ENCODE assay signal across 25 cellular contexts in genomic region chr10:43387678-43388032, GRCh38. TPM values are rescaled to one million over a fixed set of nuclear protein-coding genes. Genes with fewer than 3 reads are reported as not detected.
DNase-seq lines count a peak whose midpoint lies in the region; ATAC-seq and TF ChIP-seq lines count a peak whose summit lies in the region.
"Had no signal": no experiment of that assay in that cellular context is flagged by ENCODE, and none has a peak within 500 bp of the region (broad histone marks: within the 10 kb centered on the region; RNA-seq: fewer than 3 reads in every experiment).

No MANE protein-coding gene starts in this region.

- H3K27me3 Mint-ChIP-seq in activated CD4-positive, alpha-beta T cell treated with anti-CD3 and anti-CD28 coated beads, Interleukin-2, amount 10 ng/mL, durations not matched to agents 7 days and 5 days = no peaks in the 10 kb centered on the region
- no peaks in the 10 kb centered on the region for H3K27me3 Mint-ChIP-seq in T-cell
- peaks cover 3 to 6% (median 3%) of the 10 kb centered on the region in 3 donors for H3K27me3 Mint-ChIP-seq in immature natural killer cell (ENCODE audit: low read depth in 3 of 3)

- no peaks in the 10 kb centered on the region for H3K9me2 ChIP-seq in MM.1S (replicated peaks; ENCODE audit: insufficient read depth, low read length)

- peaks cover 65% of the 10 kb centered on the region for H3K79me2 ChIP-seq in MM.1S (ENCODE audit: low read length)

- ATAC-seq in T-cell (replicated peaks in 1 of 4) (no peak), GM19023 (IDR thresholded peaks at IDR 0.05; ENCODE audit: unreplicated experiment) (no peak)
- ATAC-seq: left lung, mucosa of descending colon, sciatic nerve had no signal

- H2AFZ ChIP-seq in MM.1S (ENCODE audit: low read length) = no peak overlapping the region
- H2AFZ ChIP-seq: GM23248 had no signal

- H3K27ac ChIP-seq in spleen (peak overlapping the region in 2 of 8 donors; percentile 3 to 15), MM.1S (ENCODE audit: low read length) (no peak overlapping the region)
- H3K27ac ChIP-seq: ascending aorta, GM23248, left lung had no signal

- H3K9me3 Mint-ChIP-seq in activated CD4-positive, alpha-beta T cell treated with anti-CD3 and anti-CD28 coated beads, Interleukin-2, amount 10 ng/mL, durations not matched to agents 7 days and 5 days = no peaks in the 10 kb centered on the region
- H3K9me3 Mint-ChIP-seq in T-cell (no peaks in the 10 kb centered on the region), immature natural killer cell (no peaks in the 10 kb centered on the region)

- H3F3A ChIP-seq in MM.1S (ENCODE audit: insufficient read depth, low read length) = peaks cover 80% of the 10 kb centered on the region

- no peak for DNase-seq in activated CD4-positive, alpha-beta T cell treated with anti-CD3 and anti-CD28 coated beads, Interleukin-2, amount 10 ng/mL, durations not matched to agents 7 days and 5 days
- DNase-seq in activated CD4-positive, alpha-beta T cell treated with anti-CD3 and anti-CD28 coated beads for 1 hour = no peak
- DNase-seq in T-cell = no peak
- DNase-seq in immature natural killer cell = no peak
- peak; percentile 57 for DNase-seq in spleen
- DNase-seq in T-helper 1 cell = no peak
- no peak for DNase-seq in MM.1S
- DNase-seq: activated CD8-positive, alpha-beta memory T cell treated with anti-CD3 and anti-CD28 coated beads for 24 hours; cerebellar nuclear complex; effector CD8-positive, alpha-beta T cell; GM23248; Kasumi-1; NCI-H1105; NCI-H2107; NCI-H526 treated with DMSO at 0.1 percent for 48 hours; stimulated activated naive CD4-positive, alpha-beta T cell treated with Interleukin-2 at 50 U/mL for 16 hours; SW 1271 had no signal

- no peak overlapping the region for H3K4me2 ChIP-seq in MM.1S (ENCODE audit: low read depth, low read length)

- H3K4me1 ChIP-seq in spleen (peaks cover 22 to 75% (median 51%) of the 10 kb centered on the region in 6 donors), MM.1S (ENCODE audit: low read length) (peaks cover 2% of the 10 kb centered on the region; the same call in 1 of the 2 replicates)
- H3K4me1 ChIP-seq: ascending aorta had no signal

- peaks cover 69% of the 10 kb centered on the region for H4K20me1 ChIP-seq in MM.1S (ENCODE audit: insufficient read depth, low read length)

- H3K36me3 ChIP-seq in spleen = peaks cover 0 to 88% (median 75%) of the 10 kb centered on the region in 6 donors
- peaks cover 44% of the 10 kb centered on the region for H3K36me3 ChIP-seq in MM.1S (replicated peaks; ENCODE audit: insufficient read depth, low read length)

- no peak overlapping the region for H3K9ac ChIP-seq in MM.1S (ENCODE audit: low read length)
- H3K9ac ChIP-seq: GM23248 had no signal

- H3K4me3 ChIP-seq in spleen = no peak overlapping the region
- no peak overlapping the region for H3K4me3 ChIP-seq in MM.1S (ENCODE audit: low read length)
- H3K4me3 ChIP-seq: ascending aorta, GM23248, left lung, mucosa of descending colon had no signal

- 37 to 55% (median 45%) methylated on average over 5 of the region's 5 CpGs for WGBS in spleen, 5 donors

- H3K27ac Mint-ChIP-seq in activated CD4-positive, alpha-beta T cell treated with anti-CD3 and anti-CD28 coated beads, Interleukin-2, amount 10 ng/mL, durations not matched to agents 7 days and 5 days = peak overlapping the region; percentile 51
- H3K27ac Mint-ChIP-seq in T-cell (peak overlapping the region; percentile 59 to 72), immature natural killer cell (peak overlapping the region; percentile 62 to 92 (median 75))

- CTCF ChIA-PET in activated CD4-positive, alpha-beta T cell treated with anti-CD3 and anti-CD28 coated beads, Interleukin-2, amount 10 ng/mL, durations not matched to agents 7 days and 5 days (lab: Charles Lee) = interaction anchor here (0.6 kb wide), 1 partner anchor 198 kb away, joined by 5 read pairs; no protein-coding TSS in a partner anchor
- CTCF ChIA-PET in T-cell (lab: Charles Lee) = interaction anchor here in 1 of 2 donors (0.6 kb wide), 1 partner anchor 70 kb away, joined by 6 read pairs; no protein-coding TSS in a partner anchor

- H3K4me3 Mint-ChIP-seq in activated CD4-positive, alpha-beta T cell treated with anti-CD3 and anti-CD28 coated beads, Interleukin-2, amount 10 ng/mL, durations not matched to agents 7 days and 5 days = no peak overlapping the region
- H3K4me3 Mint-ChIP-seq in T-cell (peak overlapping the region in 1 of 3 donors; percentile 9), immature natural killer cell (no peak overlapping the region)

- H3K27me3 ChIP-seq in spleen (replicated peaks in 1 of 7) = no peaks in the 10 kb centered on the region
- H3K27me3 ChIP-seq in MM.1S (replicated peaks; ENCODE audit: insufficient read depth, low read length) = no peaks in the 10 kb centered on the region
- H3K27me3 ChIP-seq: ascending aorta, left lung had no signal

- intact Hi-C loops in spleen (cut with DNase I; ENCODE audit: low total_unique reads) = no loop called here

- H3K9me3 ChIP-seq in spleen = no peaks in the 10 kb centered on the region
- H3K9me3 ChIP-seq in MM.1S (replicated peaks; ENCODE audit: insufficient read depth, low read length) = no peaks in the 10 kb centered on the region
- H3K9me3 ChIP-seq: ascending aorta, left lung, mucosa of descending colon had no signal

- H3K36me3 Mint-ChIP-seq in activated CD4-positive, alpha-beta T cell treated with anti-CD3 and anti-CD28 coated beads, Interleukin-2, amount 10 ng/mL, durations not matched to agents 7 days and 5 days (ENCODE audit: low read depth) = peaks cover 79% of the 10 kb centered on the region
- H3K36me3 Mint-ChIP-seq in T-cell (peaks cover 47% of the 10 kb centered on the region), immature natural killer cell (peaks cover 10 to 38% (median 38%) of the 10 kb centered on the region in 3 donors)

- no peak for TF ChIP-seq POLR2A in spleen (IDR thresholded peaks at IDR 0.05)

- POLR2A ChIA-PET in activated CD4-positive, alpha-beta T cell treated with anti-CD3 and anti-CD28 coated beads, Interleukin-2, amount 10 ng/mL, durations not matched to agents 7 days and 5 days (lab: Charles Lee) = no interaction called here
- POLR2A ChIA-PET in T-cell (lab: Charles Lee) = no interaction called here

- no peak for TF ChIP-seq CTCF in spleen (IDR thresholded peaks at IDR 0.05 in 8 of 11, conservative IDR thresholded peaks at IDR 0.05 in 3 of 11)
- no peak for TF ChIP-seq CTCF in MM.1S (IDR thresholded peaks at IDR 0.05; ENCODE audit: low read length)

- peaks cover 64% of the 10 kb centered on the region for H3K4me1 Mint-ChIP-seq in activated CD4-positive, alpha-beta T cell treated with anti-CD3 and anti-CD28 coated beads, Interleukin-2, amount 10 ng/mL, durations not matched to agents 7 days and 5 days
- peaks cover 54 to 71% (median 62%) of the 10 kb centered on the region in 3 donors for H3K4me1 Mint-ChIP-seq in T-cell
- H3K4me1 Mint-ChIP-seq in immature natural killer cell = peaks cover 44 to 69% of the 10 kb centered on the region in 2 donors

RNA-seq across cellular contexts. Expression of gene FXYD4, which starts 16.2 kb away (rescaled TPM):
- total RNA-seq in activated CD4-positive, alpha-beta T cell treated with anti-CD3 and anti-CD28 coated beads, Interleukin-2, amount 10 ng/mL, durations not matched to agents 7 days and 5 days = not detected
- total RNA-seq in T-cell (not detected), spleen (not detected)
- polyA plus RNA-seq in immature natural killer cell (not detected), spleen (under 1 TPM in 1 of 3 donors, not detected in 2; 0.20 TPM)
- total RNA-seq: ascending aorta, GM23248, HT-29, mucosa of descending colon, omental fat pad, sciatic nerve had no signal
- polyA plus RNA-seq: BJ, GM23248 had no signal

RNA-seq across cellular contexts. Expression of gene HNRNPF, which starts 21.3 kb away (rescaled TPM):
- total RNA-seq in activated CD4-positive, alpha-beta T cell treated with anti-CD3 and anti-CD28 coated beads, Interleukin-2, amount 10 ng/mL, durations not matched to agents 7 days and 5 days = 100 to 1,000 TPM; 464 to 481 TPM
- total RNA-seq in T-cell = 100 to 1,000 TPM; 124 to 224 (median 206) TPM
- polyA plus RNA-seq in immature natural killer cell = 100 to 1,000 TPM; 184 to 274 (median 203) TPM
- 100 to 1,000 TPM; 159 to 253 (median 206) TPM for total RNA-seq in spleen
- 100 to 1,000 TPM in 2 of 3 donors, 10 to 100 TPM in 1; 82.8 to 141 (median 116) TPM for polyA plus RNA-seq in spleen

RNA-seq across cellular contexts. Expression of gene ZNF487, which starts 49.3 kb away (rescaled TPM):
- total RNA-seq in activated CD4-positive, alpha-beta T cell treated with anti-CD3 and anti-CD28 coated beads, Interleukin-2, amount 10 ng/mL, durations not matched to agents 7 days and 5 days = 1 to 10 TPM; 3.8 to 5.6 TPM
- total RNA-seq in T-cell (1 to 10 TPM; 3.2 to 8.5 (median 5.2) TPM), spleen (10 to 100 TPM in 2 of 7 donors, 1 to 10 TPM in 5; 5.8 to 12.1 (median 7.9) TPM)
- polyA plus RNA-seq in immature natural killer cell (10 to 100 TPM in 2 of 3 donors, 1 to 10 TPM in 1; 7.7 to 15.8 (median 13.0) TPM), spleen (1 to 10 TPM; 4.9 to 9.6 (median 7.0) TPM)
